1 cellular context compared by ENCODE assay signal in genomic region chr1:235160965-235161684, GRCh38.
A peak's percentile ranks its signal among the peaks of the same experiment; 100 is the strongest.
TF ChIP-seq lines count a peak whose summit lies in the region.

Gene RBM34, minus strand, starts transcription at chr1:235161250. Its CDS starts 24 bp downstream, at chr1:235161226.

TF ChIP-seq in K562, 482 proteins besides CTCF, POLR2A, EP300 and RAD21 (continued from another document and continues in another):
- TF ChIP-seq SPI1 (IDR thresholded peaks at IDR 0.05; ENCODE audit: borderline replicate concordance, low read depth, low read length), result peak; percentile 99
- TF ChIP-seq ZNF41 (CRISPR knock-in tag; conservative IDR thresholded peaks at IDR 0.05), result 0 out of 2 replicates have a peak, but pooled peaks have one; percentile 54
- TF ChIP-seq ZNF696 (CRISPR knock-in tag; conservative IDR thresholded peaks at IDR 0.05), result no peak
- TF ChIP-seq MTA1 (IDR thresholded peaks at IDR 0.05; ENCODE audit: borderline replicate concordance), result peak; percentile 14; the same call in 1 of the 2 replicates
- TF ChIP-seq PKNOX1 (IDR thresholded peaks at IDR 0.05), result peak; percentile 31; the same call in 1 of the 2 replicates
- TF ChIP-seq PHTF2 (CRISPR knock-in tag; IDR thresholded peaks at IDR 0.05), result no peak
- TF ChIP-seq MXD1 (CRISPR knock-in tag; IDR thresholded peaks at IDR 0.05; ENCODE audit: borderline replicate concordance, poor library complexity, severe bottlenecking), result no peak
- TF ChIP-seq SRSF3 (IDR thresholded peaks at IDR 0.05; ENCODE audit: insufficient read depth, low read length), result no peak
- peak; percentile 80 for TF ChIP-seq ASH1L (IDR thresholded peaks at IDR 0.05; ENCODE audit: borderline replicate concordance, low read depth, partially characterized antibody)
- peak; percentile 99 for TF ChIP-seq ELF2 (CRISPR knock-in tag; IDR thresholded peaks at IDR 0.05)
- no peak for TF ChIP-seq SMARCB1 (IDR thresholded peaks at IDR 0.05; ENCODE audit: insufficient read length, low read depth)
- TF ChIP-seq ZNF395 (CRISPR knock-in tag; IDR thresholded peaks at IDR 0.05), result 0 out of 2 replicates have a peak, but pooled peaks have one; percentile 43
- no peak for TF ChIP-seq ZZZ3 (IDR thresholded peaks at IDR 0.05)
- TF ChIP-seq ARHGAP35 (IDR thresholded peaks at IDR 0.05; ENCODE audit: partially characterized antibody), result no peak
- peak; percentile 66; the same call in 1 of the 2 replicates for TF ChIP-seq ZNF12 (CRISPR knock-in tag; IDR thresholded peaks at IDR 0.05)
- no peak for TF ChIP-seq SREBF1 (IDR thresholded peaks at IDR 0.05; ENCODE audit: borderline replicate concordance, low read depth, low read length)
- no peak for TF ChIP-seq ZKSCAN8 (CRISPR knock-in tag; IDR thresholded peaks at IDR 0.05)
- TF ChIP-seq HDAC2 (IDR thresholded peaks at IDR 0.05), result peak; percentile 90; the same call in 1 of the 2 replicates
- TF ChIP-seq PPARD (CRISPR knock-in tag; IDR thresholded peaks at IDR 0.05), result no peak
- TF ChIP-seq HDGF (IDR thresholded peaks at IDR 0.05), result no peak
- TF ChIP-seq CC2D1A (IDR thresholded peaks at IDR 0.05), result peak; percentile 46; the same call in 1 of the 2 replicates
- no peak for TF ChIP-seq ZNF589 (CRISPR knock-in tag; IDR thresholded peaks at IDR 0.05; ENCODE audit: low read depth)
- no peak for TF ChIP-seq KLF10 (CRISPR knock-in tag; IDR thresholded peaks at IDR 0.05)
- TF ChIP-seq TBP (optimal IDR thresholded peaks at IDR 0.05; ENCODE audit: low read depth, low read length), result peak; percentile 93
- peak; percentile 97 for TF ChIP-seq PHF20 (IDR thresholded peaks at IDR 0.05; ENCODE audit: partially characterized antibody)
- peak; percentile 88 for TF ChIP-seq CTCFL (IDR thresholded peaks at IDR 0.05; ENCODE audit: borderline replicate concordance, insufficient read depth, low read depth, low read length, poor library complexity, severe bottlenecking)
- peak; percentile 82 for TF ChIP-seq LARP7 (IDR thresholded peaks at IDR 0.05)
- TF ChIP-seq GTF2A2 (tag; IDR thresholded peaks at IDR 0.05), result no peak; the same call in 1 of the 2 replicates
- peak; percentile 77 for TF ChIP-seq SMAD1 (IDR thresholded peaks at IDR 0.05; ENCODE audit: low read depth, low read length, partially characterized antibody)
- peak in 1 of 2 experiments; percentile 81; a peak in 2 of 4 replicates for TF ChIP-seq SRF (CRISPR knock-in tag; IDR thresholded peaks at IDR 0.05)
- TF ChIP-seq HINFP (tag; conservative IDR thresholded peaks at IDR 0.05; ENCODE audit: low read depth), result no peak
- no peak; the same call in 1 of the 2 replicates for TF ChIP-seq BMI1 (IDR thresholded peaks at IDR 0.05; ENCODE audit: low read length)
- TF ChIP-seq FOXP1 (CRISPR knock-in tag; IDR thresholded peaks at IDR 0.05), result peak; percentile 60
- TF ChIP-seq GABPB2 (CRISPR knock-in tag; conservative IDR thresholded peaks at IDR 0.05), result no peak
- 0 out of 2 replicates have a peak, but pooled peaks have one; percentile 73 for TF ChIP-seq FOXO4 (CRISPR knock-in tag; IDR thresholded peaks at IDR 0.05)
- TF ChIP-seq STAT5A (IDR thresholded peaks at IDR 0.05; ENCODE audit: borderline replicate concordance, low read length), result peak; percentile 48; the same call in 1 of the 2 replicates
- peak; percentile 93; the same call in 1 of the 2 replicates for TF ChIP-seq ZBTB26 (CRISPR knock-in tag; IDR thresholded peaks at IDR 0.05)
- no peak for TF ChIP-seq ZNF282 (CRISPR knock-in tag; IDR thresholded peaks at IDR 0.05)
- no peak for TF ChIP-seq ZNF184 (CRISPR knock-in tag; IDR thresholded peaks at IDR 0.05)
- TF ChIP-seq BDP1 (IDR thresholded peaks at IDR 0.05; ENCODE audit: insufficient read depth, insufficient read length), result no peak
- 0 out of 2 replicates have a peak, but pooled peaks have one; percentile 40 for TF ChIP-seq ZNF583 (CRISPR knock-in tag; IDR thresholded peaks at IDR 0.05)
- peak; percentile 97 for TF ChIP-seq RBBP5 (IDR thresholded peaks at IDR 0.05; ENCODE audit: borderline replicate concordance, insufficient read depth, low read length, poor library complexity, severe bottlenecking)
- 0 out of 2 replicates have a peak, but pooled peaks have one; percentile 39 for TF ChIP-seq RNF2 (IDR thresholded peaks at IDR 0.05)
- TF ChIP-seq ZHX1 (conservative IDR thresholded peaks at IDR 0.05; ENCODE audit: low read length), result peak; percentile 22; the same call in 1 of the 2 replicates
- peak; percentile 94 to 96; a peak in 3 of 4 replicates for TF ChIP-seq SIN3A (IDR thresholded peaks at IDR 0.05; ENCODE audit: borderline replicate concordance in 2 of 2, control insufficient read depth in 1 of 2, low read depth in 2 of 2, low read length in 2 of 2)
- TF ChIP-seq ZBTB17 (CRISPR knock-in tag; IDR thresholded peaks at IDR 0.05), result peak; percentile 63; the same call in 1 of the 2 replicates
- no peak; the same call in 1 of the 2 replicates for TF ChIP-seq ZNF77 (CRISPR knock-in tag; IDR thresholded peaks at IDR 0.05)
- no peak; the same call in 1 of the 2 replicates for TF ChIP-seq CAMTA2 (CRISPR knock-in tag; conservative IDR thresholded peaks at IDR 0.05)
- TF ChIP-seq IRF9 (tag; IDR thresholded peaks at IDR 0.05), result no peak
- TF ChIP-seq ZNF57 (CRISPR knock-in tag; IDR thresholded peaks at IDR 0.05), result no peak
- TF ChIP-seq RFX7 (CRISPR knock-in tag; IDR thresholded peaks at IDR 0.05), result no peak
- no peak for TF ChIP-seq GTF2B (IDR thresholded peaks at IDR 0.05; ENCODE audit: extremely low read depth, insufficient read length)
- no peak for TF ChIP-seq EHMT2 (IDR thresholded peaks at IDR 0.05)
- TF ChIP-seq ZNF263 (CRISPR knock-in tag; IDR thresholded peaks at IDR 0.05; ENCODE audit: borderline replicate concordance), result 0 out of 2 replicates have a peak, but pooled peaks have one; percentile 30
- TF ChIP-seq DLX4 (CRISPR knock-in tag; IDR thresholded peaks at IDR 0.05), result no peak
- peak; percentile 93 for TF ChIP-seq NFRKB (IDR thresholded peaks at IDR 0.05; ENCODE audit: low read depth)
